9 cellular contexts compared by ENCODE assay signal in genomic region chr12:63915105-63915830, GRCh38.
A peak's percentile ranks its signal among the peaks of the same experiment; 100 is the strongest.
DNase-seq lines count a peak whose midpoint lies in the region; TF ChIP-seq lines count a peak whose summit lies in the region.
"Had no signal": no experiment of that assay in that cellular context is flagged by ENCODE, and none has a peak within 500 bp of the region (broad histone marks: within the 10 kb centered on the region; RNA-seq: fewer than 3 reads in every experiment).

No MANE protein-coding gene starts in this region.

- intact Hi-C loops in vagina (cut with DNase I), result no loop called here

- H3K4me3 ChIP-seq in AG10803 (ENCODE audit: low read length), result no peak overlapping the region
- H3K4me3 ChIP-seq in astrocyte of the spinal cord (ENCODE audit: low read depth, low read length), result no peak overlapping the region
- H3K4me3 ChIP-seq in vagina, result no peak overlapping the region

- H3K27ac ChIP-seq in layer of hippocampus (ENCODE audit: low read depth, low read length), result peak overlapping the region; percentile 10
- H3K27ac ChIP-seq in vagina, result no peak overlapping the region

- TF ChIP-seq POLR2A in vagina (IDR thresholded peaks at IDR 0.05), result no peak

- H3K27me3 ChIP-seq in layer of hippocampus (ENCODE audit: control insufficient read depth, insufficient read depth, low read length) (no peaks in the 10 kb centered on the region), vagina (no peaks in the 10 kb centered on the region)

- DNase-seq in AG10803 (ENCODE audit: low read depth), result peak; percentile 87
- peak; percentile 52 for DNase-seq in NCI-H1092 treated with DMSO at 0.1 percent for 48 hours (lab: John Stamatoyannopoulos, UW)
- DNase-seq in astrocyte of the spinal cord (ENCODE audit: low read depth, low spot score), result peak; percentile 72
- DNase-seq in GM10266 (ENCODE audit: extremely low spot score), result no peak
- no peak for DNase-seq in SW480 (ENCODE audit: low spot score)
- DNase-seq in vagina (ENCODE audit: extremely low spot score in 2 of 2), result no peak
- no peak for DNase-seq in GOT3 (lab: John Stamatoyannopoulos, UW)
- DNase-seq: activated effector memory CD4-positive, alpha-beta T cell treated with anti-CD3 and anti-CD28 coated beads, Interleukin-2, amount 50 U/mL, for 16 hours had no signal

- TF ChIP-seq CTCF in AG10803 (conservative IDR thresholded peaks at IDR 0.05; ENCODE audit: low read length) (no peak), astrocyte of the spinal cord (IDR thresholded peaks at IDR 0.05; ENCODE audit: low read depth, low read length) (no peak), GM10266 (IDR thresholded peaks at IDR 0.05; ENCODE audit: control insufficient read depth, insufficient read depth, low read depth, missing control alignments) (no peak), vagina (IDR thresholded peaks at IDR 0.05) (no peak)

- in situ Hi-C loops in astrocyte of the spinal cord (cut with HindIII; ENCODE audit: low sequenced_read_pairs), result no loop called here

- peaks cover 58% of the 10 kb centered on the region for H3K4me1 ChIP-seq in vagina

- no peaks in the 10 kb centered on the region for H3K36me3 ChIP-seq in vagina

- no peaks in the 10 kb centered on the region for H3K9me3 ChIP-seq in vagina

Comparison
In these comparisons a context has a peak if more than half of its experiments do, and no peak if none do; other contexts are left out.
1. DNase-seq: peak in AG10803 (single experiment), NCI-H1092 treated with DMSO at 0.1 percent for 48 hours (single experiment) and astrocyte of the spinal cord (single experiment); none in GM10266 (single experiment), SW480 (single experiment), vagina (0 of 2) and GOT3 (single experiment).